ENCODE assay signal across 8 cellular contexts in the genomic region with DNA sequence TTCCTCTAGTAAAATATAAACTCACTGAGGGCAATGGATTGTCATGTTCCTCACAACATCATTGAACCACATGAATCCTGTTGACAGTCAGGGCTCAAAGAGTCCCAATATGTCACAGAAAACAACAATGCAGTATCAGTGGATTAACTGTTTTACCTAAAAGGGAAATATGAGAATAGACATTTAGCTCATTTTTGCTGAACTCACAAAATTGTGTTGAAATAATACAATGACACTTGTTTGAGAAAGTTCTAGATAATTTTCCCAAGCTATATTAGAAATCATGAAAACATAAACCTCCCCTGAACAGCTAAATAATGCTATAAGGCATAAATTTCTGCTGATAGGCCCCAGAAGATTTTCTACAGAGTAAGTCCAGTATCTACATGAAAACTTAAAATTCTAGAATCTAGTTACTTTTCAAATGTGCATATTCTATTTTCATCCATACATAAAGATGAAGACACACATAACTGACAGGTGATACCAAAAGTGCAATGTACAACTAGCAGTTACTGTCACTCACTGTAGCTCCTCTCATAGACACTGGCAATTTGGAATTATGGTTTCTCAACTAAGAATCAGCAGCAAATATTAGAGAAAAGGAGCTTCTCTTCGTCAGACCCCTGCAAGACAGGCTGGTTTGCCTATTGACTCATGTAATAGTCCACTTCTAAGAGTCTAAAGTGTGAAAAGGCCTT.
"Had no signal": no experiment of that assay in that cellular context is flagged by ENCODE, and none has a peak within 500 bp of the region (broad histone marks: within the 10 kb centered on the region; RNA-seq: fewer than 3 reads in every experiment).

No MANE protein-coding gene starts in this region.

- H3K4me3 ChIP-seq: GM23338, K562 had no signal

- DNase-seq: H9, HCEC 1CT, KG1 had no signal

- FAIRE-seq: H1, H54, HTR-8/SVneo, K562 had no signal

- H3K9me3 Mint-ChIP-seq: GM23338, H9 had no signal

- ATAC-seq: K562 had no signal

- H3K4me2 ChIP-seq: GM23338 had no signal

- H3K4me3 Mint-ChIP-seq: GM23338, H9 had no signal

- H2AFZ ChIP-seq: GM23338 had no signal
